In genomic region chr17:7176870-7177209, GRCh38 we compare ENCODE assay signal across 8 cellular contexts.
DNase-seq lines count a peak whose midpoint lies in the region; ATAC-seq and FAIRE-seq lines count a peak whose summit lies in the region.

No MANE protein-coding gene starts in this region.

- no peak for ATAC-seq in GM21786 (IDR thresholded peaks at IDR 0.05; ENCODE audit: unreplicated experiment)

- H3K9me3 ChIP-seq in BLaER1, result no peaks in the 10 kb centered on the region
- no peaks in the 10 kb centered on the region for H3K9me3 ChIP-seq in muscle layer of colon (ENCODE audit: low read length)

- H3K36me3 ChIP-seq in BLaER1, result no peaks in the 10 kb centered on the region
- no peaks in the 10 kb centered on the region for H3K36me3 ChIP-seq in muscle layer of colon (ENCODE audit: insufficient read depth, low read length)

- DNase-seq in NCI-H1105 (lab: John Stamatoyannopoulos, UW) (peak; percentile 14), epidermal melanocyte (ENCODE audit: insufficient read length, low spot score) (peak; percentile 15), NOMO-1 treated with DMSO at 0.1 percent for 48 hours (lab: John Stamatoyannopoulos, UW; ENCODE audit: unreplicated experiment) (no peak), HTR-8/SVneo (ENCODE audit: insufficient read length, low spot score) (no peak)
- DNase-seq in stimulated activated naive CD4-positive, alpha-beta T cell (lab: John Stamatoyannopoulos, UW), result no peak

- H3K27ac ChIP-seq in BLaER1 (no peak overlapping the region), muscle layer of colon (ENCODE audit: low read depth, low read length) (no peak overlapping the region)

- H3K27me3 ChIP-seq in BLaER1 (no peaks in the 10 kb centered on the region), muscle layer of colon (ENCODE audit: control insufficient read depth in 1 of 2, insufficient read depth in 2 of 2, low read length in 2 of 2) (peaks cover 19 to 41% of the 10 kb centered on the region in 2 donors)

- peak overlapping the region; percentile 82; the same call in 1 of the 2 replicates for H3K9ac ChIP-seq in BLaER1
- no peak overlapping the region for H3K9ac ChIP-seq in muscle layer of colon (ENCODE audit: low read length)

- H3K4me1 ChIP-seq in BLaER1 (peaks cover 34% of the 10 kb centered on the region), muscle layer of colon (ENCODE audit: insufficient read depth, low read length) (peaks cover 15% of the 10 kb centered on the region)

- no peak for FAIRE-seq in HTR-8/SVneo (lab: Jason Lieb, UNC)

- H3K4me3 ChIP-seq in BLaER1 (peak overlapping the region; percentile 70), muscle layer of colon (ENCODE audit: low read depth in 1 of 2, low read length in 2 of 2) (peak overlapping the region; percentile 2 to 52)

- peak overlapping the region; percentile 100 for H3K4me2 ChIP-seq in BLaER1

- no peaks in the 10 kb centered on the region for H4K20me1 ChIP-seq in BLaER1

Comparison
In these comparisons a context has a peak if more than half of its experiments do, and no peak if none do; other contexts are left out.
1. DNase-seq: peak in NCI-H1105 (single experiment) and epidermal melanocyte (single experiment); none in NOMO-1 treated with DMSO at 0.1 percent for 48 hours (single experiment), stimulated activated naive CD4-positive, alpha-beta T cell (0 of 6) and HTR-8/SVneo (single experiment).